1 cellular context compared by ENCODE assay signal in the genomic region with DNA sequence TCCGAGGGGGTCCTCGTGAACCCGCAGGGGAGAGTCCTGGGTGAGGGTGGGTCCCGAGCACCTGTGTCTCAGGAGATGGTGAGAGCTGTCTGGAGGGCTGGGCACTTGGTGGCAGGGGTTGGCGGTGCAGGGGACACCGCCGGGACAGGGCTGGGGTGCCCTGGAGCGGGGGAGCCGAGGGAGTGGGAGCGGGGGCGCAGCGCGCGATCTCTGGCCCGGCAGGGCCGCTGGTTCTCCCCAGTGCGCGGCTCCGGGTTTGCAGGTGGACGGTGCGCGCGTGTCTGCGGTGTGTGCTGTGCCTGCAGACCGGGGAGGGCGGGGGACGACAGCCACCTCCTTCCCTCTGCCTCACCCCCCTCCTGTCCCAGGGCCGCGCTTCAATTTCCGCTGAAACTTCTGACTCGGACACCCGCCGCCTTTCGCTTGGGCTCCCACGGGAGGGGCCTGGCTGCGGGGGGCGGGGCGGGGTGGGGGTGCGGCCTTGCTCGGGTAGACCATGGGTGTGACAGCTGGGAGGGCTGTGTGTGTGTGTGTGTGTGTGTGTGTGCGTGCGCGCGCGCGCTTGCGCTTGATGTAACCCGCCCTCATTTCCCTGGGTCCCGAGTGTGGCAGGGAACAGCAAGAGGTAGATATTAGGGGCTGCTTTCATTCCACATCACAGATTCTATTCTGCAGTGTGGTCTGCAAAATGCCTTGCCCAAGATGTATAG.
A peak's percentile ranks its signal among the peaks of the same experiment; 100 is the strongest.
TF ChIP-seq lines count a peak whose summit lies in the region.

No MANE protein-coding gene starts in this region.

TF ChIP-seq in SK-N-SH, 30 proteins besides CTCF, POLR2A, EP300 and RAD21 (continued from another document):
- TF ChIP-seq, protein P1, sequence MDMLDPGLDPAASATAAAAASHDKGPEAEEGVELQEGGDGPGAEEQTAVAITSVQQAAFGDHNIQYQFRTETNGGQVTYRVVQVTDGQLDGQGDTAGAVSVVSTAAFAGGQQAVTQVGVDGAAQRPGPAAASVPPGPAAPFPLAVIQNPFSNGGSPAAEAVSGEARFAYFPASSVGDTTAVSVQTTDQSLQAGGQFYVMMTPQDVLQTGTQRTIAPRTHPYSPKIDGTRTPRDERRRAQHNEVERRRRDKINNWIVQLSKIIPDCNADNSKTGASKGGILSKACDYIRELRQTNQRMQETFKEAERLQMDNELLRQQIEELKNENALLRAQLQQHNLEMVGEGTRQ (IDR thresholded peaks at IDR 0.05; ENCODE audit: borderline replicate concordance, low read depth, low read length), result no peak
- TF ChIP-seq NRF1 (IDR thresholded peaks at IDR 0.05; ENCODE audit: low read depth, low read length) (peak; percentile 45; the same call in 1 of the 2 replicates), MXI1 (IDR thresholded peaks at IDR 0.05; ENCODE audit: low read depth, low read length) (peak; percentile 50), CHD2 (IDR thresholded peaks at IDR 0.05; ENCODE audit: low read length, partially characterized antibody) (peak; percentile 10), EZH2phosphoT487 (IDR thresholded peaks at IDR 0.05; ENCODE audit: borderline replicate concordance, low read depth) (no peak)
- TF ChIP-seq, protein P2, sequence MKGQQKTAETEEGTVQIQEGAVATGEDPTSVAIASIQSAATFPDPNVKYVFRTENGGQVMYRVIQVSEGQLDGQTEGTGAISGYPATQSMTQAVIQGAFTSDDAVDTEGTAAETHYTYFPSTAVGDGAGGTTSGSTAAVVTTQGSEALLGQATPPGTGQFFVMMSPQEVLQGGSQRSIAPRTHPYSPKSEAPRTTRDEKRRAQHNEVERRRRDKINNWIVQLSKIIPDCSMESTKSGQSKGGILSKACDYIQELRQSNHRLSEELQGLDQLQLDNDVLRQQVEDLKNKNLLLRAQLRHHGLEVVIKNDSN (IDR thresholded peaks at IDR 0.05; ENCODE audit: borderline replicate concordance, low read depth), result no peak
